In the genomic region with DNA sequence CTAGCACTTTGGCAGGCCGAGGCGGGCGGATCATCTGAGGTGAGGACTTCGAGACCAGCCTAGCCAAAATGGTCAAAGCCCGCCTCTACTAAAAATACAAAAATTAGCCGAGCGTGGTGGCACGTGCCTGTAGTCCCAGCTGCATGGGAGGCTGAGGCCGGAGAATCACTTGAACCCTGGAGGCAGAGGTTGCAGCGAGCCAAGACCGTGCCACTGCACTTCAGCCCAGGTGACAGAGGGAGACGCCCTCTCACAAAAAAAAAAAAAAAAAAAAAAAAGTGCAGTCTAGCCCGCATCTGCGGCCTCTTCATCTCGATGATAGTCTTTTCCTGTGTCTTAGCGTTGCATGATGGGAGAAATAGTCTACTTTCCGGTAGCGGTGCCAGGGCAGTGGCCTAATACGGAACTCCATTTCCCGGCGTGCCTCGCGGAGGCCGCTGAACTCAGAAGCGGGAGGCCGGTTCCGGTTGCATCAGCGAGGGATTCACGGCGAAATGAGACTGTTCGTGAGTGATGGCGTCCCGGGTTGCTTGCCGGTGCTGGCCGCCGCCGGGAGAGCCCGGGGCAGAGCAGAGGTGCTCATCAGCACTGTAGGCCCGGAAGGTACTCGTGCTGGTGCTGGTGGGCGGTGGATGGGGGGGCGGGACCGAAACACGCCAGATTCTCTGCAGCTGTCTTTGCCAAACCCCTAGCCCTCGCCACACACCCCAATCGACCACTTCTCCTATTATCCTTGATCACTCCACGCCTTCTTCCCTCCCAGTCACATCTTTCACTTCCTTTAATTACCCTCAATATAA, we compare ENCODE assay signal across 1 cellular context.
TF ChIP-seq lines count a peak whose summit lies in the region.

A gene (plus strand): TSS at position 472 of the 800 bp plus-strand sequence. CDS start 23 bp downstream, at position 495.

TF ChIP-seq in SK-N-SH, 30 proteins besides CTCF, POLR2A, EP300 and RAD21 (continued from another document):
- TF ChIP-seq, protein P1, sequence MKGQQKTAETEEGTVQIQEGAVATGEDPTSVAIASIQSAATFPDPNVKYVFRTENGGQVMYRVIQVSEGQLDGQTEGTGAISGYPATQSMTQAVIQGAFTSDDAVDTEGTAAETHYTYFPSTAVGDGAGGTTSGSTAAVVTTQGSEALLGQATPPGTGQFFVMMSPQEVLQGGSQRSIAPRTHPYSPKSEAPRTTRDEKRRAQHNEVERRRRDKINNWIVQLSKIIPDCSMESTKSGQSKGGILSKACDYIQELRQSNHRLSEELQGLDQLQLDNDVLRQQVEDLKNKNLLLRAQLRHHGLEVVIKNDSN (IDR thresholded peaks at IDR 0.05; ENCODE audit: borderline replicate concordance, low read depth) = no peak
- TF ChIP-seq, protein P2, sequence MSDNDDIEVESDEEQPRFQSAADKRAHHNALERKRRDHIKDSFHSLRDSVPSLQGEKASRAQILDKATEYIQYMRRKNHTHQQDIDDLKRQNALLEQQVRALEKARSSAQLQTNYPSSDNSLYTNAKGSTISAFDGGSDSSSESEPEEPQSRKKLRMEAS (IDR thresholded peaks at IDR 0.05; ENCODE audit: low read depth) = peak; percentile 96
- TF ChIP-seq RCOR1 (IDR thresholded peaks at IDR 0.05; ENCODE audit: low read length) = no peak
- peak; percentile 95 for TF ChIP-seq GABPA (IDR thresholded peaks at IDR 0.05; ENCODE audit: low read depth)
- TF ChIP-seq RXRA (IDR thresholded peaks at IDR 0.05; ENCODE audit: borderline replicate concordance, low read depth) = no peak
- no peak for TF ChIP-seq SMC3 (IDR thresholded peaks at IDR 0.05; ENCODE audit: low read depth, low read length)
- TF ChIP-seq TAF1 (IDR thresholded peaks at IDR 0.05; ENCODE audit: borderline replicate concordance, low read depth, low read length) = peak; percentile 76; the same call in 1 of the 2 replicates
- TF ChIP-seq RFX5 (IDR thresholded peaks at IDR 0.05; ENCODE audit: low read length) = 0 out of 2 replicates have a peak, but pooled peaks have one; percentile 30
- TF ChIP-seq NRF1 (IDR thresholded peaks at IDR 0.05; ENCODE audit: low read depth, low read length) = no peak
- no peak for TF ChIP-seq FOXJ3 (CRISPR knock-in tag; IDR thresholded peaks at IDR 0.05)
- peak; percentile 95 for TF ChIP-seq CHD2 (IDR thresholded peaks at IDR 0.05; ENCODE audit: low read length, partially characterized antibody)
- TF ChIP-seq FOSL2 (IDR thresholded peaks at IDR 0.05; ENCODE audit: borderline replicate concordance, low read depth) = no peak
- peak; percentile 83 for TF ChIP-seq POLR2AphosphoS5 (IDR thresholded peaks at IDR 0.05; ENCODE audit: low read depth, low read length)
- TF ChIP-seq SIN3A (IDR thresholded peaks at IDR 0.05; ENCODE audit: borderline replicate concordance, low read depth, low read length) = peak; percentile 87; the same call in 1 of the 2 replicates
- TF ChIP-seq, protein P3, sequence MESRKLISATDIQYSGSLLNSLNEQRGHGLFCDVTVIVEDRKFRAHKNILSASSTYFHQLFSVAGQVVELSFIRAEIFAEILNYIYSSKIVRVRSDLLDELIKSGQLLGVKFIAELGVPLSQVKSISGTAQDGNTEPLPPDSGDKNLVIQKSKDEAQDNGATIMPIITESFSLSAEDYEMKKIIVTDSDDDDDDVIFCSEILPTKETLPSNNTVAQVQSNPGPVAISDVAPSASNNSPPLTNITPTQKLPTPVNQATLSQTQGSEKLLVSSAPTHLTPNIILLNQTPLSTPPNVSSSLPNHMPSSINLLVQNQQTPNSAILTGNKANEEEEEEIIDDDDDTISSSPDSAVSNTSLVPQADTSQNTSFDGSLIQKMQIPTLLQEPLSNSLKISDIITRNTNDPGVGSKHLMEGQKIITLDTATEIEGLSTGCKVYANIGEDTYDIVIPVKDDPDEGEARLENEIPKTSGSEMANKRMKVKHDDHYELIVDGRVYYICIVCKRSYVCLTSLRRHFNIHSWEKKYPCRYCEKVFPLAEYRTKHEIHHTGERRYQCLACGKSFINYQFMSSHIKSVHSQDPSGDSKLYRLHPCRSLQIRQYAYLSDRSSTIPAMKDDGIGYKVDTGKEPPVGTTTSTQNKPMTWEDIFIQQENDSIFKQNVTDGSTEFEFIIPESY (IDR thresholded peaks at IDR 0.05; ENCODE audit: borderline replicate concordance, low read depth) = no peak
- no peak for TF ChIP-seq GATA2 (CRISPR knock-in tag; IDR thresholded peaks at IDR 0.05)
TF ChIP-seq in SK-N-SH: peak in this region for 12.
